Comparison of ENCODE assay signal across 21 cellular contexts in genomic region chr14:55115433-55115832, GRCh38.
"Had no signal": no experiment of that assay in that cellular context is flagged by ENCODE, and none has a peak within 500 bp of the region (broad histone marks: within the 10 kb centered on the region; RNA-seq: fewer than 3 reads in every experiment).

No MANE protein-coding gene starts in this region.

- H3K4me3 ChIP-seq: heart right ventricle, lower lobe of right lung, mucosa of descending colon had no signal

- DNase-seq: activated gamma-delta T cell treated with Interleukin-2 at 50 U/mL for 16 hours; activated T-cell treated with anti-CD3 and anti-CD28 coated beads, Interleukin-2, amount 50 U/mL, for 1 hour; aorta; central memory CD4-positive, alpha-beta T cell; endodermal cell; heart right ventricle; kidney; lower lobe of right lung; mesendoderm; mucosa of descending colon; naive B cell; occipital lobe; stimulated activated CD4-positive, alpha-beta T cell treated with anti-CD3 and anti-CD28 coated beads, Interleukin-2, amount 100 ng/mL, for 48 hours; stimulated activated CD8-positive, alpha-beta memory T cell treated with anti-CD3 and anti-CD28 coated beads, Interleukin-4, amount 100 ng/mL, for 48 hours; stimulated activated naive B cell treated with anti-CD40 and anti-IgM and Interleukin-4, amounts not matched to agents 10 μg/mL and 1 μg/mL and 100 μg/mL, for 72 hours; T-cell had no signal

- H3K36me3 Mint-ChIP-seq: activated naive CD4-positive, alpha-beta T cell treated with anti-CD3 and anti-CD28 coated beads, Interleukin-2, amount 50 U/mL, for 24 hours; naive B cell; stimulated activated naive B cell treated with anti-CD40 and anti-IgM and Interleukin-4, amounts not matched to agents 10 μg/mL and 1 μg/mL and 100 μg/mL, for 72 hours; T-cell had no signal

- H3K27me3 ChIP-seq: heart right ventricle had no signal

- H3K9me3 Mint-ChIP-seq: activated naive CD4-positive, alpha-beta T cell treated with anti-CD3 and anti-CD28 coated beads, Interleukin-2, amount 50 U/mL, for 24 hours; endodermal cell; naive B cell; stimulated activated naive B cell treated with anti-CD40 and anti-IgM and Interleukin-4, amounts not matched to agents 10 μg/mL and 1 μg/mL and 100 μg/mL, for 72 hours; T-cell had no signal

- H3K9me3 ChIP-seq: heart right ventricle, lower lobe of right lung, mucosa of descending colon had no signal

- H3K36me3 ChIP-seq: heart right ventricle, lower lobe of right lung had no signal

- FAIRE-seq: colon, kidney, TTC549 had no signal

- H3K27ac ChIP-seq: epithelial cell of prostate had no signal

- ATAC-seq: heart right ventricle; sciatic nerve; stimulated activated naive B cell treated with anti-CD40 and anti-IgM and Interleukin-4, amounts not matched to agents 10 μg/mL and 1 μg/mL and 100 μg/mL, for 72 hours; T-cell had no signal

- H3K27ac Mint-ChIP-seq: activated naive CD4-positive, alpha-beta T cell treated with anti-CD3 and anti-CD28 coated beads, Interleukin-2, amount 50 U/mL, for 24 hours; endodermal cell; naive B cell; stimulated activated naive B cell treated with anti-CD40 and anti-IgM and Interleukin-4, amounts not matched to agents 10 μg/mL and 1 μg/mL and 100 μg/mL, for 72 hours; T-cell had no signal

- H3K27me3 Mint-ChIP-seq: activated naive CD4-positive, alpha-beta T cell treated with anti-CD3 and anti-CD28 coated beads, Interleukin-2, amount 50 U/mL, for 24 hours had no signal

- H3K4me1 Mint-ChIP-seq: activated naive CD4-positive, alpha-beta T cell treated with anti-CD3 and anti-CD28 coated beads, Interleukin-2, amount 50 U/mL, for 24 hours; stimulated activated naive B cell treated with anti-CD40 and anti-IgM and Interleukin-4, amounts not matched to agents 10 μg/mL and 1 μg/mL and 100 μg/mL, for 72 hours; T-cell had no signal

- H3K4me3 Mint-ChIP-seq: activated naive CD4-positive, alpha-beta T cell treated with anti-CD3 and anti-CD28 coated beads, Interleukin-2, amount 50 U/mL, for 24 hours; endodermal cell; stimulated activated naive B cell treated with anti-CD40 and anti-IgM and Interleukin-4, amounts not matched to agents 10 μg/mL and 1 μg/mL and 100 μg/mL, for 72 hours; T-cell had no signal
